In the genomic region with DNA sequence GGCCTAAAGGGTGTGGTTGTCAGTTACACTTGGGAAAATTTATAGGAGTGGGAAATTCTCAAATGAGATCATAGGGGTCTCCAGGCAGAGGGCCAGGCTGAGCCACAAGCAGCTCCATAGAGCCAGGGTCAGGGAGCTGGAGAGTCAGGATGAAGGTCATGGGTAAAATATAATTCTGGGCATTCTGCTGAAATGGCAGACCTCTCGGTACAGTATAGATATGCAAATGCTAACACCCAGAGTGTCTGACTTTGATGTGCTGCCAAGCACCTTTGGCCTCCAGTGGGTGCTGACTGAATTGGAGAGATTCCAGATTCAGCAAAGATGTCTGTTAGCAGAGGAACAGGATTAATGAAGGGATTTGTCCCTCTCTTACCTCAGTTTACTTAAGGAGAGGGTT, we compare ENCODE assay signal across 1 cellular context.
TF ChIP-seq lines count a peak whose summit lies in the region.

No MANE protein-coding gene starts in this region.

TF ChIP-seq in GM23338, 12 proteins besides CTCF, POLR2A, EP300 and RAD21 (continued from another document):
- no peak for TF ChIP-seq ZNF331 (CRISPR knock-in tag; IDR thresholded peaks at IDR 0.05; ENCODE audit: low read depth)
- no peak for TF ChIP-seq EZH2phosphoT487 (IDR thresholded peaks at IDR 0.05; ENCODE audit: unreplicated experiment)
TF ChIP-seq in GM23338: peak in this region for 0.
